25 cellular contexts compared by ENCODE assay signal in genomic region chr6:125765944-125766343, GRCh38. TPM values are rescaled to one million over a fixed set of nuclear protein-coding genes. Genes with fewer than 3 reads are reported as not detected.
"Had no signal": no experiment of that assay in that cellular context is flagged by ENCODE, and none has a peak within 500 bp of the region (broad histone marks: within the 10 kb centered on the region; RNA-seq: fewer than 3 reads in every experiment).

No MANE protein-coding gene starts in this region.

- H3K36me3 Mint-ChIP-seq: activated CD8-positive, alpha-beta memory T cell treated with anti-CD3 and anti-CD28 coated beads, Interleukin-2, amount 10 ng/mL, durations not matched to agents 7 days and 5 days; activated naive CD4-positive, alpha-beta T cell treated with anti-CD3 and anti-CD28 coated beads, Interleukin-2, amount 50 U/mL, for 72 hours; stimulated activated effector memory CD8-positive, alpha-beta T cell treated with anti-CD3 and anti-CD28 coated beads, Interleukin-12 subunit alpha, Interleukin-12 subunit beta, amount 100 ng/mL, for 72 hours had no signal

- ATAC-seq: activated CD4-positive, alpha-beta T cell treated with anti-CD3 and anti-CD28 coated beads for 36 hours; activated CD8-positive, alpha-beta memory T cell treated with anti-CD3 and anti-CD28 coated beads, Interleukin-2, amount 10 ng/mL, durations not matched to agents 7 days and 5 days; activated CD8-positive, alpha-beta T cell treated with anti-CD3 and anti-CD28 coated beads, Interleukin-2, amount 10 ng/mL, durations not matched to agents 7 days and 5 days; activated naive CD4-positive, alpha-beta T cell treated with anti-CD3 and anti-CD28 coated beads, Interleukin-2, amount 50 U/mL, for 72 hours; activated T-cell treated with anti-CD3 and anti-CD28 coated beads, Interleukin-2, amount 50 U/mL, for 72 hours; effector memory CD8-positive, alpha-beta T cell; gastrocnemius medialis; left lung; naive thymus-derived CD4-positive, alpha-beta T cell; sciatic nerve; stimulated activated effector memory CD8-positive, alpha-beta T cell treated with anti-CD3 and anti-CD28 coated beads, Interleukin-12 subunit alpha, Interleukin-12 subunit beta, amount 100 ng/mL, for 72 hours had no signal

- H3K4me1 ChIP-seq: colonic mucosa, left lung, parathyroid adenoma, upper lobe of left lung, vagina had no signal

- H3K4me3 ChIP-seq: colonic mucosa, gastrocnemius medialis, left lung, skin epidermis, upper lobe of left lung, vagina had no signal

- H3K36me3 ChIP-seq: colonic mucosa, gastrocnemius medialis, left lung, upper lobe of left lung, vagina had no signal

- H3K27ac ChIP-seq: colonic mucosa, gastrocnemius medialis, left lung, parathyroid adenoma, skin epidermis, upper lobe of left lung, vagina had no signal

- H3K9ac ChIP-seq: parathyroid adenoma had no signal

- H3K9me3 ChIP-seq: colonic mucosa, gastrocnemius medialis, left lung, upper lobe of left lung, vagina had no signal

- H3K27me3 ChIP-seq: colonic mucosa, gastrocnemius medialis, upper lobe of left lung, vagina had no signal

- H3K27ac Mint-ChIP-seq: activated CD4-positive, alpha-beta T cell treated with anti-CD3 and anti-CD28 coated beads for 36 hours; activated CD8-positive, alpha-beta memory T cell treated with anti-CD3 and anti-CD28 coated beads, Interleukin-2, amount 10 ng/mL, durations not matched to agents 7 days and 5 days; activated CD8-positive, alpha-beta T cell treated with anti-CD3 and anti-CD28 coated beads, Interleukin-2, amount 10 ng/mL, durations not matched to agents 7 days and 5 days; activated naive CD4-positive, alpha-beta T cell treated with anti-CD3 and anti-CD28 coated beads, Interleukin-2, amount 50 U/mL, for 72 hours; activated T-cell treated with anti-CD3 and anti-CD28 coated beads, Interleukin-2, amount 50 U/mL, for 72 hours; effector memory CD8-positive, alpha-beta T cell; mesothelial cell of epicardium; naive thymus-derived CD4-positive, alpha-beta T cell; stimulated activated effector memory CD8-positive, alpha-beta T cell treated with anti-CD3 and anti-CD28 coated beads, Interleukin-12 subunit alpha, Interleukin-12 subunit beta, amount 100 ng/mL, for 72 hours; stimulated activated naive CD8-positive, alpha-beta T cell treated with anti-CD3 and anti-CD28 coated beads, Interleukin-15, Interleukin-2, amounts not matched to agents 100 ng/mL and 50 ng/mL, for 24 hours had no signal

- H3K4me3 Mint-ChIP-seq: activated CD4-positive, alpha-beta T cell treated with anti-CD3 and anti-CD28 coated beads for 36 hours; activated CD8-positive, alpha-beta memory T cell treated with anti-CD3 and anti-CD28 coated beads, Interleukin-2, amount 10 ng/mL, durations not matched to agents 7 days and 5 days; activated CD8-positive, alpha-beta T cell treated with anti-CD3 and anti-CD28 coated beads, Interleukin-2, amount 10 ng/mL, durations not matched to agents 7 days and 5 days; activated T-cell treated with anti-CD3 and anti-CD28 coated beads, Interleukin-2, amount 50 U/mL, for 72 hours; effector memory CD8-positive, alpha-beta T cell; mesothelial cell of epicardium; naive thymus-derived CD4-positive, alpha-beta T cell; stimulated activated effector memory CD8-positive, alpha-beta T cell treated with anti-CD3 and anti-CD28 coated beads, Interleukin-12 subunit alpha, Interleukin-12 subunit beta, amount 100 ng/mL, for 72 hours; stimulated activated naive CD8-positive, alpha-beta T cell treated with anti-CD3 and anti-CD28 coated beads, Interleukin-15, Interleukin-2, amounts not matched to agents 100 ng/mL and 50 ng/mL, for 24 hours had no signal

- DNase-seq: activated CD4-positive, alpha-beta T cell treated with anti-CD3 and anti-CD28 coated beads for 36 hours; activated CD4-positive, CD25-positive, alpha-beta regulatory T cell; activated CD8-positive, alpha-beta memory T cell treated with anti-CD3 and anti-CD28 coated beads, Interleukin-2, amount 10 ng/mL, durations not matched to agents 7 days and 5 days; activated CD8-positive, alpha-beta T cell treated with anti-CD3 and anti-CD28 coated beads, Interleukin-2, amount 10 ng/mL, durations not matched to agents 7 days and 5 days; activated naive CD4-positive, alpha-beta T cell; activated T-cell treated with anti-CD3 and anti-CD28 coated beads, Interleukin-2, amount 50 U/mL, for 72 hours; colonic mucosa; effector memory CD8-positive, alpha-beta T cell; erythroblast; gastrocnemius medialis; left lung; naive thymus-derived CD4-positive, alpha-beta T cell; stimulated activated CD4-positive, alpha-beta T cell treated with anti-CD3 and anti-CD28 coated beads, Interleukin-4, amount 100 ng/mL, for 24 hours; upper lobe of left lung had no signal

- H3K79me2 ChIP-seq: parathyroid adenoma had no signal

- H3K4me1 Mint-ChIP-seq: stimulated activated effector memory CD8-positive, alpha-beta T cell treated with anti-CD3 and anti-CD28 coated beads, Interleukin-12 subunit alpha, Interleukin-12 subunit beta, amount 100 ng/mL, for 72 hours had no signal

- H3K9me3 Mint-ChIP-seq: activated naive CD4-positive, alpha-beta T cell treated with anti-CD3 and anti-CD28 coated beads, Interleukin-2, amount 50 U/mL, for 72 hours; activated T-cell treated with anti-CD3 and anti-CD28 coated beads, Interleukin-2, amount 50 U/mL, for 72 hours; effector memory CD8-positive, alpha-beta T cell; mesothelial cell of epicardium; stimulated activated effector memory CD8-positive, alpha-beta T cell treated with anti-CD3 and anti-CD28 coated beads, Interleukin-12 subunit alpha, Interleukin-12 subunit beta, amount 100 ng/mL, for 72 hours; stimulated activated naive CD8-positive, alpha-beta T cell treated with anti-CD3 and anti-CD28 coated beads, Interleukin-15, Interleukin-2, amounts not matched to agents 100 ng/mL and 50 ng/mL, for 24 hours had no signal

RNA-seq across cellular contexts. Expression of gene HEY2, which starts 16.5 kb away (rescaled TPM):
- total RNA-seq: activated CD4-positive, alpha-beta T cell treated with anti-CD3 and anti-CD28 coated beads for 36 hours; activated CD8-positive, alpha-beta memory T cell treated with anti-CD3 and anti-CD28 coated beads, Interleukin-2, amount 10 ng/mL, durations not matched to agents 7 days and 5 days; activated CD8-positive, alpha-beta T cell treated with anti-CD3 and anti-CD28 coated beads, Interleukin-2, amount 10 ng/mL, durations not matched to agents 7 days and 5 days; activated naive CD4-positive, alpha-beta T cell treated with anti-CD3 and anti-CD28 coated beads, Interleukin-2, amount 50 U/mL, for 72 hours; bronchial epithelial cell; lung microvascular endothelial cell; T-helper 1 cell treated with Interleukin-12 subunit alpha and Interleukin-12 subunit beta and Interleukin-4 antibody, amounts not matched to agents 30 ng/mL and 1 ng/mL, for 36 hours had no signal
